In the genomic region with DNA sequence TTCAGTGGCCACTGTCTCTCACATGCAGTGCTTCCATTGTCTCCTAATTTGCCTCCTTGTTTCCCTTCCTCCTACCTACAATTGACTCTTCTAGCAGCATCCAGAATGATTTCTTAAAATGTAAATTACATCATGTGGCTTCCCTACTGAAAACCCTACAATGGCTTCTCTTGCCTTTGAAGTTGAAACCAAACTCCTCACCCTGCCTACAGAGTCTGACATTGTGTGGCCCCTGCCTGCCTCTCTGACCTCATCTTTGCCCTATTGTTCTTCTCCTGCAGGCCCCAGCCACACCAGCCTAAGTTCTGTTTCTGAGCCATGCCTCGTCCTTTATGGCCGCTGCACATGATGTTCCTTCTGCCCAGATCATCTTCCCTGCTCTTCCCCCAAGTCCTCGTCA, we compare ENCODE assay signal across 19 cellular contexts. TPM values are rescaled to one million over a fixed set of nuclear protein-coding genes. Genes with fewer than 3 reads are reported as not detected.
DNase-seq lines count a peak whose midpoint lies in the region; ATAC-seq, FAIRE-seq and TF ChIP-seq lines count a peak whose summit lies in the region.
"Had no signal": no experiment of that assay in that cellular context is flagged by ENCODE, and none has a peak within 500 bp of the region (broad histone marks: within the 10 kb centered on the region; RNA-seq: fewer than 3 reads in every experiment).

No MANE protein-coding gene starts in this region.

- H3K4me3 Mint-ChIP-seq in GM23338 (no peak overlapping the region), endodermal cell (no peak overlapping the region), neural progenitor cell (no peak overlapping the region)
- no peak overlapping the region for H3K4me3 Mint-ChIP-seq in activated T-helper 17 cell treated with anti-CD3 and anti-CD28 coated beads, Interleukin-2, amount 50 U/mL, for 72 hours
- H3K4me3 Mint-ChIP-seq: CD4-positive, alpha-beta memory T cell; IgD-negative memory B cell had no signal

- no peak for FAIRE-seq in GM12892 (lab: Jason Lieb, UNC)
- FAIRE-seq: A204.1, GM18507, H54 had no signal

- H3K4me2 ChIP-seq in GM23338 (no peak overlapping the region), neural progenitor cell (no peak overlapping the region)

- H3K36me3 ChIP-seq in GM23338 (ENCODE audit: insufficient read depth) (no peaks in the 10 kb centered on the region), HUES64 (ENCODE audit: insufficient read depth, low read length) (no peaks in the 10 kb centered on the region), endodermal cell (ENCODE audit: control insufficient read depth, insufficient read depth, low read length) (no peaks in the 10 kb centered on the region), neural progenitor cell (no peaks in the 10 kb centered on the region)
- H3K36me3 ChIP-seq: BE2C had no signal

- H3K4me3 ChIP-seq in GM23338 (no peak overlapping the region), HUES64 (ENCODE audit: low read length) (no peak overlapping the region), endodermal cell (ENCODE audit: low read length) (no peak overlapping the region), neural progenitor cell (no peak overlapping the region)

- no peaks in the 10 kb centered on the region for H3K36me3 Mint-ChIP-seq in GM23338 (ENCODE audit: low read depth)
- no peaks in the 10 kb centered on the region for H3K36me3 Mint-ChIP-seq in endodermal cell (ENCODE audit: low read depth)
- no peaks in the 10 kb centered on the region for H3K36me3 Mint-ChIP-seq in neural progenitor cell
- no peaks in the 10 kb centered on the region for H3K36me3 Mint-ChIP-seq in activated T-helper 17 cell treated with anti-CD3 and anti-CD28 coated beads, Interleukin-2, amount 50 U/mL, for 72 hours (ENCODE audit: low read depth)
- H3K36me3 Mint-ChIP-seq: IgD-negative memory B cell had no signal

- no peak for TF ChIP-seq POLR2A in GM12892 (IDR thresholded peaks at IDR 0.05; ENCODE audit: low read depth, low read length)

- peak; percentile 16 for DNase-seq in GM23338 (ENCODE audit: low spot score)
- DNase-seq in endodermal cell = peak; percentile 58
- DNase-seq in neural progenitor cell (ENCODE audit: low spot score) = no peak
- DNase-seq in GM12892 (ENCODE audit: insufficient read length) = no peak
- DNase-seq: BE2C; CD4-positive, alpha-beta memory T cell; DMS153; DMS79 treated with DMSO at 0.1 percent for 48 hours; EL; GDM1; KG1 had no signal

- 79% methylated on average over 3 of the region's 3 CpGs for WGBS in HUES64
- 50 to 87% methylated on average over 3 of the region's 3 CpGs for WGBS in endodermal cell (ENCODE audit: insufficient coverage in 1 of 2, insufficient read length in 1 of 2), 2 experiments

- H3K27ac ChIP-seq in GM23338 (ENCODE audit: low read depth) (no peak overlapping the region), HUES64 (ENCODE audit: low read depth, low read length) (peak overlapping the region; percentile 28; the same call in 1 of the 2 replicates), endodermal cell (ENCODE audit: low read depth, low read length) (no peak overlapping the region), neural progenitor cell (no peak overlapping the region)
- H3K27ac ChIP-seq: C4-2B had no signal

- no peaks in the 10 kb centered on the region for H3F3A ChIP-seq in GM23338 (replicated peaks; ENCODE audit: low read depth)
- no peaks in the 10 kb centered on the region for H3F3A ChIP-seq in neural progenitor cell (ENCODE audit: low read depth)

- ATAC-seq in GM23338 = peak; percentile 95
- ATAC-seq in activated T-helper 17 cell treated with anti-CD3 and anti-CD28 coated beads, Interleukin-2, amount 50 U/mL, for 72 hours (replicated peaks) = no peak
- no peak for ATAC-seq in GM21786 (IDR thresholded peaks at IDR 0.05; ENCODE audit: unreplicated experiment)

- no peaks in the 10 kb centered on the region for H3K9me3 ChIP-seq in HUES64 (ENCODE audit: insufficient read depth, low read depth, low read length)
- H3K9me3 ChIP-seq in endodermal cell (ENCODE audit: control insufficient read depth, low read length) = peaks cover 11% of the 10 kb centered on the region
- H3K9me3 ChIP-seq in neural progenitor cell (ENCODE audit: low read depth) = no peaks in the 10 kb centered on the region
- H3K9me3 ChIP-seq: BE2C had no signal

- H4K20me1 ChIP-seq in GM23338 (replicated peaks; ENCODE audit: insufficient read depth) (no peaks in the 10 kb centered on the region), neural progenitor cell (ENCODE audit: low read depth) (no peaks in the 10 kb centered on the region)

- H3K27me3 ChIP-seq in GM23338 (ENCODE audit: insufficient read depth) (no peaks in the 10 kb centered on the region), HUES64 (ENCODE audit: insufficient read depth, low read length) (no peaks in the 10 kb centered on the region), endodermal cell (ENCODE audit: control insufficient read depth, insufficient read depth, low read length, poor library complexity, severe bottlenecking) (peaks cover 6% of the 10 kb centered on the region), neural progenitor cell (no peaks in the 10 kb centered on the region)

- H3K27me3 Mint-ChIP-seq in GM23338 (ENCODE audit: insufficient read depth, low read depth, poor library complexity) (no peaks in the 10 kb centered on the region), endodermal cell (ENCODE audit: insufficient read depth) (no peaks in the 10 kb centered on the region), neural progenitor cell (ENCODE audit: insufficient read depth, low read depth) (no peaks in the 10 kb centered on the region)
- H3K27me3 Mint-ChIP-seq in activated T-helper 17 cell treated with anti-CD3 and anti-CD28 coated beads, Interleukin-2, amount 50 U/mL, for 72 hours = no peaks in the 10 kb centered on the region
- H3K27me3 Mint-ChIP-seq: CD4-positive, alpha-beta memory T cell had no signal

- H3K9me3 Mint-ChIP-seq in GM23338 (no peaks in the 10 kb centered on the region), endodermal cell (no peaks in the 10 kb centered on the region), neural progenitor cell (no peaks in the 10 kb centered on the region)
- no peaks in the 10 kb centered on the region for H3K9me3 Mint-ChIP-seq in activated T-helper 17 cell treated with anti-CD3 and anti-CD28 coated beads, Interleukin-2, amount 50 U/mL, for 72 hours
- H3K9me3 Mint-ChIP-seq: CD4-positive, alpha-beta memory T cell; IgD-negative memory B cell had no signal

- H3K4me1 Mint-ChIP-seq in GM23338 = peaks cover 12% of the 10 kb centered on the region
- peaks cover 8% of the 10 kb centered on the region for H3K4me1 Mint-ChIP-seq in endodermal cell
- peaks cover 7% of the 10 kb centered on the region for H3K4me1 Mint-ChIP-seq in neural progenitor cell
- H3K4me1 Mint-ChIP-seq in activated T-helper 17 cell treated with anti-CD3 and anti-CD28 coated beads, Interleukin-2, amount 50 U/mL, for 72 hours = no peaks in the 10 kb centered on the region
- H3K4me1 Mint-ChIP-seq: CD4-positive, alpha-beta memory T cell; IgD-negative memory B cell had no signal

- H3K4me1 ChIP-seq in GM23338 (ENCODE audit: insufficient read depth) (peaks cover 11% of the 10 kb centered on the region; the same call in 1 of the 2 replicates), HUES64 (ENCODE audit: insufficient read depth, low read length) (peaks cover 14% of the 10 kb centered on the region; the same call in 1 of the 2 replicates), endodermal cell (ENCODE audit: control insufficient read depth, insufficient read depth, low read length) (peaks cover 6% of the 10 kb centered on the region), neural progenitor cell (peaks cover 5% of the 10 kb centered on the region)
- H3K4me1 ChIP-seq: BE2C had no signal

- no peak for TF ChIP-seq CTCF in GM23338 (conservative IDR thresholded peaks at IDR 0.05; ENCODE audit: low read depth in 2 of 2)
- no peak for TF ChIP-seq CTCF in endodermal cell (conservative IDR thresholded peaks at IDR 0.05)
- TF ChIP-seq CTCF in neural progenitor cell (IDR thresholded peaks at IDR 0.05) = no peak

- no peaks in the 10 kb centered on the region; the same call in 1 of the 2 replicates for H3K9me2 ChIP-seq in GM23338 (ENCODE audit: insufficient read depth)

- H3K79me2 ChIP-seq in GM23338 (replicated peaks; ENCODE audit: insufficient read depth) = no peaks in the 10 kb centered on the region
- no peaks in the 10 kb centered on the region for H3K79me2 ChIP-seq in neural progenitor cell (ENCODE audit: low read depth)

- no peak overlapping the region for H3K27ac Mint-ChIP-seq in GM23338
- H3K27ac Mint-ChIP-seq in endodermal cell = no peak overlapping the region
- peak overlapping the region; percentile 46 for H3K27ac Mint-ChIP-seq in neural progenitor cell
- no peak overlapping the region for H3K27ac Mint-ChIP-seq in activated T-helper 17 cell treated with anti-CD3 and anti-CD28 coated beads, Interleukin-2, amount 50 U/mL, for 72 hours
- H3K27ac Mint-ChIP-seq: CD4-positive, alpha-beta memory T cell; IgD-negative memory B cell had no signal

- H3K9ac ChIP-seq in HUES64 (ENCODE audit: low read depth, low read length) (no peak overlapping the region), endodermal cell (ENCODE audit: extremely low read depth, low read length, poor library complexity, severe bottlenecking) (no peak overlapping the region), neural progenitor cell (no peak overlapping the region)

- H2AFZ ChIP-seq in GM23338 (peak overlapping the region; percentile 0; the same call in 1 of the 2 replicates), neural progenitor cell (replicated peaks) (no peak overlapping the region)

RNA-seq across cellular contexts. Expression of a gene that starts 35.8 kb away (rescaled TPM):
- total RNA-seq in GM23338 (2014; rRNA removed; shearing (Covaris generic)) = 166 and 168 TPM in 2 replicates
- polyA plus RNA-seq in GM23338 (2016; fragmentation: Nextera tagmentation; extraction: Ambion mirVana) = 148 and 165 TPM in 2 replicates
- 87.2 TPM for polyA plus RNA-seq in HUES64 (2013, experiment 1 of 2)
- polyA plus RNA-seq in HUES64 (2013, experiment 2 of 2) = 113 TPM
- total RNA-seq in endodermal cell (100 to 1,000 TPM in 1 of 2 donors, 10 to 100 TPM in 1; 78.3 to 145 TPM), neural progenitor cell (ENCODE audit: low replicate concordance) (291 and 421 TPM in 2 replicates)
- polyA plus RNA-seq in endodermal cell (2013, experiment 1 of 2) = 182 TPM
- 182 TPM for polyA plus RNA-seq in endodermal cell (2013, experiment 2 of 2)
- 71.5 TPM for polyA plus RNA-seq in GM12892 (2012; ENCODE audit: missing spikeins)
- total RNA-seq in activated T-helper 17 cell treated with anti-CD3 and anti-CD28 coated beads, Interleukin-2, amount 50 U/mL, for 72 hours = 100 to 1,000 TPM; 104 to 110 TPM

Comparison
In these comparisons a context has a peak if more than half of its experiments do, and no peak if none do; other contexts are left out.
1. DNase-seq: peak in GM23338 (single experiment) and endodermal cell (single experiment); none in neural progenitor cell (single experiment) and GM12892 (single experiment).